ENCODE assay signal across 8 cellular contexts in genomic region chr6:99119109-99120031, GRCh38.
DNase-seq lines count a peak whose midpoint lies in the region; ATAC-seq and TF ChIP-seq lines count a peak whose summit lies in the region.

No MANE protein-coding gene starts in this region.

- H3K14ac ChIP-seq in neuronal stem cell (ENCODE audit: low read length), result no peak overlapping the region

- H3K9me3 ChIP-seq in A673 (ENCODE audit: low read depth, low read length, poor library complexity, severe bottlenecking) (no peaks in the 10 kb centered on the region), neuronal stem cell (replicated peaks in 1 of 2; ENCODE audit: control insufficient read depth in 2 of 2, insufficient read depth in 1 of 2, low read depth in 1 of 2, low read length in 2 of 2) (no peaks in the 10 kb centered on the region)

- H3K27ac ChIP-seq in A673 (ENCODE audit: low read depth, low read length, poor library complexity, severe bottlenecking) (no peak overlapping the region), neuronal stem cell (replicated peaks; ENCODE audit: low read length) (no peak overlapping the region)

- no peak overlapping the region for H4K8ac ChIP-seq in neuronal stem cell (ENCODE audit: low read depth, low read length)

- peak; percentile 67 for DNase-seq in A673 (ENCODE audit: low spot score)
- peak; percentile 30 for DNase-seq in GM10266 (ENCODE audit: extremely low spot score)
- peak; percentile 31 for DNase-seq in NCI-H1417 treated with DMSO at 0.1 percent for 48 hours (lab: John Stamatoyannopoulos, UW)
- peak; percentile 68 for DNase-seq in SW480 (ENCODE audit: low spot score)
- peak; percentile 17 for DNase-seq in fibroblast of gingiva (ENCODE audit: low read depth)
- peak; percentile 62 for DNase-seq in neuronal stem cell (ENCODE audit: low spot score)

- BruUV-seq in A673 (replicated peaks; lab: Mats Ljungman, UMichigan), result no TSS peak

- no peak overlapping the region for H4K91ac ChIP-seq in neuronal stem cell (ENCODE audit: low read depth, low read length, poor library complexity)

- H2AK5ac ChIP-seq in neuronal stem cell (ENCODE audit: low read depth, low read length), result no peak overlapping the region

- no peak overlapping the region for H2BK120ac ChIP-seq in neuronal stem cell (ENCODE audit: low read depth, low read length)

- H3K27me3 ChIP-seq in A673 (replicated peaks; ENCODE audit: insufficient read depth, low read depth, low read length, poor library complexity) (no peaks in the 10 kb centered on the region), neuronal stem cell (ENCODE audit: control insufficient read depth in 3 of 3, insufficient read depth in 3 of 3, low read depth in 1 of 3, low read length in 3 of 3) (no peaks in the 10 kb centered on the region)

- WGBS in neuronal stem cell (ENCODE audit: extremely low coverage in 2 of 2, insufficient read length in 2 of 2, insufficient replicate concordance in 1 of 2), 2 donors, result no CpG with 5 or more reads among the region's 8 CpGs

- H3K4me1 ChIP-seq in A673 (ENCODE audit: insufficient read depth, low read length, poor library complexity, severe bottlenecking) (no peaks in the 10 kb centered on the region), neuronal stem cell (ENCODE audit: control insufficient read depth in 2 of 2, insufficient read depth in 1 of 2, low read depth in 1 of 2, low read length in 2 of 2) (no peaks in the 10 kb centered on the region)

- no peak overlapping the region for H3K4ac ChIP-seq in neuronal stem cell (ENCODE audit: low read length)

- H2AFZ ChIP-seq in neuronal stem cell (ENCODE audit: low read length), result no peak overlapping the region

- no peak overlapping the region for H3K4me3 ChIP-seq in A673 (ENCODE audit: low read depth, low read length, poor library complexity, severe bottlenecking)
- no peak overlapping the region for H3K4me3 ChIP-seq in neuronal stem cell (ENCODE audit: low read length in 2 of 2)

- no peak overlapping the region for H2BK12ac ChIP-seq in neuronal stem cell (ENCODE audit: low read length)

- H3K36me3 ChIP-seq in A673 (ENCODE audit: insufficient read depth, low read length, poor library complexity, severe bottlenecking), result no peaks in the 10 kb centered on the region
- no peaks in the 10 kb centered on the region for H3K36me3 ChIP-seq in neuronal stem cell (replicated peaks in 1 of 2; ENCODE audit: control insufficient read depth in 2 of 2, insufficient read depth in 2 of 2, low read length in 2 of 2)

- ATAC-seq in HG02588 (IDR thresholded peaks at IDR 0.05; ENCODE audit: unreplicated experiment) (peak; percentile 44), HG02973 (IDR thresholded peaks at IDR 0.05; ENCODE audit: unreplicated experiment) (no peak)

- H2BK15ac ChIP-seq in neuronal stem cell (ENCODE audit: low read length), result no peak overlapping the region

- POLR2A ChIA-PET in A673 (lab: Charles Lee; ENCODE audit: low non-redundant PET), result no interaction called here

- H3K9ac ChIP-seq in neuronal stem cell (ENCODE audit: low read depth, low read length, poor library complexity), result no peak overlapping the region

- H3K4me2 ChIP-seq in neuronal stem cell (ENCODE audit: insufficient read depth, low read length, poor library complexity, severe bottlenecking), result no peak overlapping the region

- H3K23ac ChIP-seq in neuronal stem cell (ENCODE audit: low read depth, low read length, poor library complexity), result no peak overlapping the region

- TF ChIP-seq CTCF in A673 (conservative IDR thresholded peaks at IDR 0.05; ENCODE audit: low read depth, low read length), result peak; percentile 75
- TF ChIP-seq CTCF in GM10266 (IDR thresholded peaks at IDR 0.05; ENCODE audit: control insufficient read depth, insufficient read depth, low read depth, missing control alignments), result peak; percentile 66

- no peaks in the 10 kb centered on the region for H3K79me1 ChIP-seq in neuronal stem cell (ENCODE audit: low read depth, low read length)

- no peak overlapping the region for H3K18ac ChIP-seq in neuronal stem cell (ENCODE audit: low read length)

- CTCF ChIA-PET in A673 (lab: Charles Lee), result interaction anchor here (0.6 to 1.0 kb wide), 7 partner anchors 11 to 1639 kb away, joined by 3 to 5 read pairs (median 3); no protein-coding TSS in a partner anchor

- H2BK5ac ChIP-seq in neuronal stem cell (ENCODE audit: low read length), result no peak overlapping the region

- intact Hi-C loops in A673 (cut with micrococcal nuclease; ENCODE audit: unreplicated experiment), result loop anchor here (5.0 kb wide), 1 partner anchor 272 kb away; no protein-coding TSS in a partner anchor

Comparison
In these comparisons a context has a peak if more than half of its experiments do, and no peak if none do; other contexts are left out.
1. DNase-seq: peak in every context shown above with its lines; median percentile 68 in SW480; 67 in A673; 62 in neuronal stem cell; 31 in NCI-H1417 treated with DMSO at 0.1 percent for 48 hours; 30 in GM10266; 17 in fibroblast of gingiva.